ENCODE assay signal across 6 cellular contexts in the genomic region with DNA sequence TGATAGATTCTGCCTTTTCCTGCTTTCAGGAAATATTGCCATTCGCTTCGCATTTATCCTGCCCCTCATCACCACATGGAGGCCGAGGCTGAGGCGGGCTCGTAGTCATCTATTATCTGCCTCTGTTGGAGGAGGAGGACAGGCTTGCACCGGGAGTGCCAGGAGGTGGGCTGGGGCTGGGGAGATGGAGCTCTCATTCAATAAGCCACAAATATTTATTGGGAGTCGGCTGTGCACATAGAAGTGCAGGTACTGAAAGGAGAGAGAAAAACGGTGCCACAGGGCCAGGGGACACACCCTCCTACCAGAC.
"Had no signal": no experiment of that assay in that cellular context is flagged by ENCODE, and none has a peak within 500 bp of the region (broad histone marks: within the 10 kb centered on the region; RNA-seq: fewer than 3 reads in every experiment).

No MANE protein-coding gene starts in this region.

- DNase-seq: GM23248, GOT3, H9, HCEC 1CT, KBM-7 had no signal

- H3K36me3 Mint-ChIP-seq: IgD-negative memory B cell had no signal

- H3K4me3 ChIP-seq: GM23248 had no signal

- H3K27ac Mint-ChIP-seq: H9 had no signal

- H3K4me3 Mint-ChIP-seq: H9, IgD-negative memory B cell had no signal
